Comparison of ENCODE assay signal across 8 cellular contexts in genomic region chr1:103525114-103525606, GRCh38. TPM values are rescaled to one million over a fixed set of nuclear protein-coding genes. Genes with fewer than 3 reads are reported as not detected.
DNase-seq lines count a peak whose midpoint lies in the region; ATAC-seq lines count a peak whose summit lies in the region.

No MANE protein-coding gene starts in this region.

- H3K9me3 Mint-ChIP-seq in CD4-positive, CD25-positive, alpha-beta regulatory T cell: peaks cover 0 to 1% (median 0%) of the 10 kb centered on the region in 7 donors
- no peaks in the 10 kb centered on the region for H3K9me3 Mint-ChIP-seq in activated naive CD8-positive, alpha-beta T cell treated with anti-CD3 and anti-CD28 coated beads, Interleukin-2, amount 50 U/mL, for 24 hours

- peaks cover 40% of the 10 kb centered on the region for H3K4me1 ChIP-seq in CD4-positive, CD25-positive, alpha-beta regulatory T cell (ENCODE audit: control insufficient read depth, insufficient read depth, low read length, poor library complexity, severe bottlenecking)
- H3K4me1 ChIP-seq in right cardiac atrium (ENCODE audit: control insufficient read depth, insufficient read depth, low read length): peaks cover 2% of the 10 kb centered on the region

- H3K9me3 ChIP-seq in CD4-positive, CD25-positive, alpha-beta regulatory T cell (ENCODE audit: control insufficient read depth in 2 of 2, low read length in 2 of 2): no peaks in the 10 kb centered on the region
- no peaks in the 10 kb centered on the region for H3K9me3 ChIP-seq in right cardiac atrium (ENCODE audit: control insufficient read depth, low read length)

- intact Hi-C loops in right cardiac atrium (cut with DNase I): no loop called here

- peak overlapping the region; percentile 26 to 98 (median 83) for H3K27ac Mint-ChIP-seq in CD4-positive, CD25-positive, alpha-beta regulatory T cell
- H3K27ac Mint-ChIP-seq in activated naive CD8-positive, alpha-beta T cell treated with anti-CD3 and anti-CD28 coated beads, Interleukin-2, amount 50 U/mL, for 24 hours: peak overlapping the region; percentile 74

- H3K27me3 ChIP-seq in CD4-positive, CD25-positive, alpha-beta regulatory T cell (ENCODE audit: control insufficient read depth, insufficient read depth, low read length): no peaks in the 10 kb centered on the region
- no peaks in the 10 kb centered on the region for H3K27me3 ChIP-seq in right cardiac atrium (ENCODE audit: control insufficient read depth, insufficient read depth)

- peaks cover 14% of the 10 kb centered on the region for H3K36me3 Mint-ChIP-seq in CD4-positive, CD25-positive, alpha-beta regulatory T cell
- H3K36me3 Mint-ChIP-seq in activated naive CD8-positive, alpha-beta T cell treated with anti-CD3 and anti-CD28 coated beads, Interleukin-2, amount 50 U/mL, for 24 hours (ENCODE audit: low read depth): peaks cover 27% of the 10 kb centered on the region

- peaks cover 8% of the 10 kb centered on the region for H3K36me3 ChIP-seq in CD4-positive, CD25-positive, alpha-beta regulatory T cell (ENCODE audit: control insufficient read depth, insufficient read depth, low read length)

- peak overlapping the region; percentile 83 to 99 (median 87) for H3K4me3 Mint-ChIP-seq in CD4-positive, CD25-positive, alpha-beta regulatory T cell
- H3K4me3 Mint-ChIP-seq in activated naive CD8-positive, alpha-beta T cell treated with anti-CD3 and anti-CD28 coated beads, Interleukin-2, amount 50 U/mL, for 24 hours: peak overlapping the region; percentile 99

- H3K4me3 ChIP-seq in CD4-positive, CD25-positive, alpha-beta regulatory T cell (ENCODE audit: low read depth, low read length): peak overlapping the region; percentile 90
- H3K4me3 ChIP-seq in right cardiac atrium (ENCODE audit: low read length): peak overlapping the region; percentile 61

- H3K27ac ChIP-seq in CD4-positive, CD25-positive, alpha-beta regulatory T cell (ENCODE audit: insufficient read depth, low read length, poor library complexity, severe bottlenecking): peak overlapping the region; percentile 94
- H3K27ac ChIP-seq in right cardiac atrium (ENCODE audit: low read length): peak overlapping the region; percentile 20

- peak; percentile 47 to 51 for ATAC-seq in CD4-positive, CD25-positive, alpha-beta regulatory T cell (ENCODE audit: low read depth in 2 of 2)
- ATAC-seq in GM18870 (IDR thresholded peaks at IDR 0.05; ENCODE audit: unreplicated experiment) (peak; percentile 36), HG03039 (IDR thresholded peaks at IDR 0.05; ENCODE audit: unreplicated experiment) (peak; percentile 60), right cardiac atrium (peak; percentile 90)
- peak; percentile 31 for ATAC-seq in activated naive CD8-positive, alpha-beta T cell treated with anti-CD3 and anti-CD28 coated beads, Interleukin-2, amount 50 U/mL, for 24 hours

- H3K4me1 Mint-ChIP-seq in CD4-positive, CD25-positive, alpha-beta regulatory T cell: peaks cover 28 to 44% (median 38%) of the 10 kb centered on the region in 4 donors
- H3K4me1 Mint-ChIP-seq in activated naive CD8-positive, alpha-beta T cell treated with anti-CD3 and anti-CD28 coated beads, Interleukin-2, amount 50 U/mL, for 24 hours: peaks cover 56% of the 10 kb centered on the region

- WGBS in right cardiac atrium: 4% methylated on average over 23 of the region's 34 CpGs

- peaks cover 5% of the 10 kb centered on the region for H3K27me3 Mint-ChIP-seq in CD4-positive, CD25-positive, alpha-beta regulatory T cell
- no peaks in the 10 kb centered on the region for H3K27me3 Mint-ChIP-seq in activated naive CD8-positive, alpha-beta T cell treated with anti-CD3 and anti-CD28 coated beads, Interleukin-2, amount 50 U/mL, for 24 hours

- DNase-seq in CD4-positive, CD25-positive, alpha-beta regulatory T cell: peak in 2 of 3 donors; percentile 44 to 53
- DNase-seq in NCI-H345 treated with DMSO at 0.1 percent for 48 hours (lab: John Stamatoyannopoulos, UW; ENCODE audit: unreplicated experiment) (peak; percentile 15), right cardiac atrium (peak in 1 of 3 donors; percentile 36), renal cortical epithelial cell (ENCODE audit: low read depth) (peak; percentile 48), GM19240 (ENCODE audit: insufficient read length, low spot score) (no peak)
- no peak for DNase-seq in activated naive CD8-positive, alpha-beta T cell treated with anti-CD3 and anti-CD28 coated beads, Interleukin-2, amount 50 U/mL, for 24 hours

RNA-seq across cellular contexts. Expression of gene RNPC3, which starts 0.3 kb away (rescaled TPM):
- total RNA-seq in CD4-positive, CD25-positive, alpha-beta regulatory T cell: 51.1 TPM
- polyA plus RNA-seq in CD4-positive, CD25-positive, alpha-beta regulatory T cell: 10 to 100 TPM; 15.3 to 21.1 (median 19.0) TPM
- total RNA-seq in right cardiac atrium: 10 to 100 TPM; 23.9 to 31.7 (median 27.0) TPM
- 26.9 TPM for polyA plus RNA-seq in right cardiac atrium
- 2.6 and 14.1 TPM in 2 replicates for total RNA-seq in renal cortical epithelial cell

RNA-seq across cellular contexts. Expression of gene AMY2B, which starts 46.2 kb away (rescaled TPM):
- 38.2 TPM for total RNA-seq in CD4-positive, CD25-positive, alpha-beta regulatory T cell
- polyA plus RNA-seq in CD4-positive, CD25-positive, alpha-beta regulatory T cell: 1 to 10 TPM in 3 of 4 donors, under 1 TPM in 1; 0.23 to 1.8 (median 1.2) TPM
- 10 to 100 TPM; 27.4 to 43.7 (median 37.4) TPM for total RNA-seq in right cardiac atrium
- 20.8 TPM for polyA plus RNA-seq in right cardiac atrium
- 2.4 and 19.7 TPM in 2 replicates for total RNA-seq in renal cortical epithelial cell

Comparison
In these comparisons a context has a peak if more than half of its experiments do, and no peak if none do; other contexts are left out.
1. ATAC-seq: peak in every context shown above with its lines; median percentile 90 in right cardiac atrium; 60 in HG03039; 49 in CD4-positive, CD25-positive, alpha-beta regulatory T cell; 36 in GM18870; 31 in activated naive CD8-positive, alpha-beta T cell treated with anti-CD3 and anti-CD28 coated beads, Interleukin-2, amount 50 U/mL, for 24 hours.
2. DNase-seq: peak in CD4-positive, CD25-positive, alpha-beta regulatory T cell (2 of 3), NCI-H345 treated with DMSO at 0.1 percent for 48 hours (single experiment) and renal cortical epithelial cell (single experiment); none in activated naive CD8-positive, alpha-beta T cell treated with anti-CD3 and anti-CD28 coated beads, Interleukin-2, amount 50 U/mL, for 24 hours (single experiment) and GM19240 (single experiment).